Comparison of ENCODE assay signal across 8 cellular contexts in genomic region chr3:124780767-124781485, GRCh38.
A peak's percentile ranks its signal among the peaks of the same experiment; 100 is the strongest.
DNase-seq lines count a peak whose midpoint lies in the region; ATAC-seq lines count a peak whose summit lies in the region.

No MANE protein-coding gene starts in this region.

- H3K27me3 Mint-ChIP-seq in stimulated activated naive B cell treated with anti-CD40 and anti-IgM and Interleukin-4, amounts not matched to agents 10 μg/mL and 1 μg/mL and 100 μg/mL, for 72 hours: peaks cover 12 to 19% of the 10 kb centered on the region in 2 donors

- H3K4me3 Mint-ChIP-seq in stimulated activated naive B cell treated with anti-CD40 and anti-IgM and Interleukin-4, amounts not matched to agents 10 μg/mL and 1 μg/mL and 100 μg/mL, for 72 hours: no peak overlapping the region

- H3K9me3 Mint-ChIP-seq in stimulated activated naive B cell treated with anti-CD40 and anti-IgM and Interleukin-4, amounts not matched to agents 10 μg/mL and 1 μg/mL and 100 μg/mL, for 72 hours: no peaks in the 10 kb centered on the region

- ATAC-seq in stimulated activated naive B cell treated with anti-CD40 and anti-IgM and Interleukin-4, amounts not matched to agents 10 μg/mL and 1 μg/mL and 100 μg/mL, for 72 hours (replicated peaks): peak; percentile 21 to 44
- ATAC-seq in GM21737 (IDR thresholded peaks at IDR 0.05; ENCODE audit: unreplicated experiment) (no peak), GM18868 (IDR thresholded peaks at IDR 0.05; ENCODE audit: unreplicated experiment) (no peak)

- no peaks in the 10 kb centered on the region for H3K36me3 Mint-ChIP-seq in stimulated activated naive B cell treated with anti-CD40 and anti-IgM and Interleukin-4, amounts not matched to agents 10 μg/mL and 1 μg/mL and 100 μg/mL, for 72 hours

- H3K4me1 Mint-ChIP-seq in stimulated activated naive B cell treated with anti-CD40 and anti-IgM and Interleukin-4, amounts not matched to agents 10 μg/mL and 1 μg/mL and 100 μg/mL, for 72 hours: peaks cover 16 to 22% of the 10 kb centered on the region in 2 donors

- H3K27ac Mint-ChIP-seq in stimulated activated naive B cell treated with anti-CD40 and anti-IgM and Interleukin-4, amounts not matched to agents 10 μg/mL and 1 μg/mL and 100 μg/mL, for 72 hours: no peak overlapping the region

- peak; percentile 60 for DNase-seq in HuH-7 (ENCODE audit: low spot score)
- DNase-seq in astrocyte of the hippocampus (ENCODE audit: low read depth, low spot score): peak; percentile 76
- DNase-seq in islet precursor cell: peak; percentile 91
- DNase-seq in stimulated activated naive B cell treated with anti-CD40 and anti-IgM and Interleukin-4, amounts not matched to agents 10 μg/mL and 1 μg/mL and 100 μg/mL, for 72 hours: no peak
- DNase-seq in activated CD4-positive, alpha-beta T cell treated with anti-CD3 and anti-CD28 coated beads for 1 hour: no peak
- no peak for DNase-seq in 8988T

Comparison
In these comparisons a context has a peak if more than half of its experiments do, and no peak if none do; other contexts are left out.
1. DNase-seq: peak in HuH-7 (single experiment), astrocyte of the hippocampus (single experiment) and islet precursor cell (single experiment); none in stimulated activated naive B cell treated with anti-CD40 and anti-IgM and Interleukin-4, amounts not matched to agents 10 μg/mL and 1 μg/mL and 100 μg/mL, for 72 hours (single experiment), activated CD4-positive, alpha-beta T cell treated with anti-CD3 and anti-CD28 coated beads for 1 hour (single experiment) and 8988T (single experiment).
2. ATAC-seq: peak in stimulated activated naive B cell treated with anti-CD40 and anti-IgM and Interleukin-4, amounts not matched to agents 10 μg/mL and 1 μg/mL and 100 μg/mL, for 72 hours (2 of 2); none in GM21737 (single experiment) and GM18868 (single experiment).